In the genomic region with DNA sequence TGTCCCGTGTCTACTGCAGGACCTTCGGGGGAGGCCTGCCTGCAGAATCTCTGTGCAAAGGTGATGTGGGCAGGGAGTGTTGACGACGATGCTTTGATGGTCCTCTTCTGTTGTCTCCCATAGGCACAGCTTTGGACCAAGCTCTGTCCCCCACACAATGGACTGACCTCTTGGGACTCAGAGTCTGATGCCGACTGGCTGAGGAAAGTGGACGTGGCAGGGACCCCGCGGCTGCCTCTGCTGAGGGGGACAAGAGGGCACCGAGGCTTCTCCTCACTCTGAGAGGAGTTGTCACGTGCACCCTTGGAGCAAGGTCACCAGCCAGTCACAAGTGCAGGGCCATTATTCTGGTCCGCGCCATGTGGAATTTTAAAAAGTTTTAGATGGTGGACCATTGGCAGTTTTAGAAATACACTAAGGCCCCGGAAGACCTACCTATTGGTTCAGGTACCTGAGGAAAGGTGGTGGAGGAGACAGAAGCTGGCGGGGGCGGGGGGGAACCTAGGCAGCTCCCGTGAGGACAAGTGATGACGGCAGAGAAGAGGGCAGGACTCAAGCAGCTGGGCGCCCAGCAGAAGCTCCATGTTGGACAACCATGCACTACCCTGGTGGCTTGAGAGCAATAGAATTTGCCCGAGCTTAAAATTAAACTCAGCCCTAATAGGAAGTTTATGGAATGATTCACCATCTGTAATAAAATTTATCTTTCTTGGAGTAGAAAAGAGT, we compare ENCODE assay signal across 26 cellular contexts.
"Had no signal": no experiment of that assay in that cellular context is flagged by ENCODE, and none has a peak within 500 bp of the region (broad histone marks: within the 10 kb centered on the region; RNA-seq: fewer than 3 reads in every experiment).

No MANE protein-coding gene starts in this region.

- H3K27ac Mint-ChIP-seq: activated CD4-positive, alpha-beta T cell treated with anti-CD3 and anti-CD28 coated beads for 36 hours; activated CD8-positive, alpha-beta memory T cell treated with anti-CD3 and anti-CD28 coated beads, Interleukin-2, amount 10 ng/mL, durations not matched to agents 7 days and 5 days; activated CD8-positive, alpha-beta T cell treated with anti-CD3 and anti-CD28 coated beads, Interleukin-2, amount 10 ng/mL, durations not matched to agents 7 days and 5 days; activated naive CD4-positive, alpha-beta T cell treated with anti-CD3 and anti-CD28 coated beads, Interleukin-2, amount 10 ng/mL, durations not matched to agents 7 days and 5 days; activated naive CD8-positive, alpha-beta T cell treated with anti-CD3 and anti-CD28 coated beads, Interleukin-2, amount 50 U/mL, for 24 hours; memory B cell; stimulated activated memory B cell treated with anti-CD40 and anti-IgM and Interleukin-4, amounts not matched to agents 10 μg/mL and 1 μg/mL and 100 μg/mL, for 72 hours; T-cell; T-helper 2 cell treated with Interferon-gamma antibody and Interleukin-4, amounts not matched to agents 5 μg/mL and 100 μg/mL, for 36 hours had no signal

- H3K27me3 Mint-ChIP-seq: activated CD8-positive, alpha-beta memory T cell treated with anti-CD3 and anti-CD28 coated beads, Interleukin-2, amount 10 ng/mL, durations not matched to agents 7 days and 5 days; activated naive CD4-positive, alpha-beta T cell treated with anti-CD3 and anti-CD28 coated beads, Interleukin-2, amount 10 ng/mL, durations not matched to agents 7 days and 5 days; activated naive CD8-positive, alpha-beta T cell treated with anti-CD3 and anti-CD28 coated beads, Interleukin-2, amount 50 U/mL, for 24 hours; stimulated activated memory B cell treated with anti-CD40 and anti-IgM and Interleukin-4, amounts not matched to agents 10 μg/mL and 1 μg/mL and 100 μg/mL, for 72 hours; T-cell had no signal

- ATAC-seq: activated CD4-positive, alpha-beta T cell treated with anti-CD3 and anti-CD28 coated beads for 36 hours; activated CD8-positive, alpha-beta memory T cell treated with anti-CD3 and anti-CD28 coated beads, Interleukin-2, amount 10 ng/mL, durations not matched to agents 7 days and 5 days; activated CD8-positive, alpha-beta T cell treated with anti-CD3 and anti-CD28 coated beads, Interleukin-2, amount 10 ng/mL, durations not matched to agents 7 days and 5 days; activated naive CD8-positive, alpha-beta T cell treated with anti-CD3 and anti-CD28 coated beads, Interleukin-2, amount 50 U/mL, for 24 hours; naive thymus-derived CD8-positive, alpha-beta T cell; right cardiac atrium; stimulated activated memory B cell treated with anti-CD40 and anti-IgM and Interleukin-4, amounts not matched to agents 10 μg/mL and 1 μg/mL and 100 μg/mL, for 72 hours; T-cell had no signal

- H3K4me1 Mint-ChIP-seq: activated CD4-positive, alpha-beta T cell treated with anti-CD3 and anti-CD28 coated beads for 36 hours; activated CD8-positive, alpha-beta memory T cell treated with anti-CD3 and anti-CD28 coated beads, Interleukin-2, amount 10 ng/mL, durations not matched to agents 7 days and 5 days; activated naive CD4-positive, alpha-beta T cell treated with anti-CD3 and anti-CD28 coated beads, Interleukin-2, amount 10 ng/mL, durations not matched to agents 7 days and 5 days; activated naive CD8-positive, alpha-beta T cell treated with anti-CD3 and anti-CD28 coated beads, Interleukin-2, amount 50 U/mL, for 24 hours; memory B cell; naive thymus-derived CD8-positive, alpha-beta T cell; stimulated activated memory B cell treated with anti-CD40 and anti-IgM and Interleukin-4, amounts not matched to agents 10 μg/mL and 1 μg/mL and 100 μg/mL, for 72 hours; T-cell had no signal

- H3K27ac ChIP-seq: epithelial cell of prostate, esophagus squamous epithelium, skin epidermis had no signal

- H3K36me3 Mint-ChIP-seq: activated CD8-positive, alpha-beta memory T cell treated with anti-CD3 and anti-CD28 coated beads, Interleukin-2, amount 10 ng/mL, durations not matched to agents 7 days and 5 days; activated naive CD4-positive, alpha-beta T cell treated with anti-CD3 and anti-CD28 coated beads, Interleukin-2, amount 10 ng/mL, durations not matched to agents 7 days and 5 days; memory B cell; stimulated activated memory B cell treated with anti-CD40 and anti-IgM and Interleukin-4, amounts not matched to agents 10 μg/mL and 1 μg/mL and 100 μg/mL, for 72 hours; T-cell had no signal

- H3K36me3 ChIP-seq: esophagus squamous epithelium had no signal

- H3K9me3 ChIP-seq: esophagus squamous epithelium had no signal

- DNase-seq: activated CD4-positive, alpha-beta T cell treated with anti-CD3 and anti-CD28 coated beads for 36 hours; activated CD4-positive, CD25-positive, alpha-beta regulatory T cell; activated CD8-positive, alpha-beta memory T cell treated with anti-CD3 and anti-CD28 coated beads, Interleukin-2, amount 10 ng/mL, durations not matched to agents 7 days and 5 days; activated CD8-positive, alpha-beta T cell treated with anti-CD3 and anti-CD28 coated beads, Interleukin-2, amount 10 ng/mL, durations not matched to agents 7 days and 5 days; activated gamma-delta T cell; activated naive CD4-positive, alpha-beta T cell treated with anti-CD3 and anti-CD28 coated beads, Interleukin-2, amount 10 ng/mL, durations not matched to agents 7 days and 5 days; activated naive CD8-positive, alpha-beta T cell treated with anti-CD3 and anti-CD28 coated beads, Interleukin-2, amount 50 U/mL, for 24 hours; amygdala; central memory CD4-positive, alpha-beta T cell; dermis blood vessel endothelial cell; effector CD4-positive, alpha-beta T cell; esophagus squamous epithelium; glutamatergic neuron; naive thymus-derived CD8-positive, alpha-beta T cell; nucleus accumbens; right cardiac atrium; stimulated activated CD4-positive, alpha-beta T cell treated with anti-CD3 and anti-CD28 coated beads, Interleukin-4, amount 100 ng/mL, for 24 hours; stimulated activated CD8-positive, alpha-beta memory T cell treated with anti-CD3 and anti-CD28 coated beads, Interleukin-4, amount 100 ng/mL, for 48 hours; trophoblast cell had no signal

- H3K4me3 Mint-ChIP-seq: activated CD4-positive, alpha-beta T cell treated with anti-CD3 and anti-CD28 coated beads for 36 hours; activated CD8-positive, alpha-beta memory T cell treated with anti-CD3 and anti-CD28 coated beads, Interleukin-2, amount 10 ng/mL, durations not matched to agents 7 days and 5 days; activated CD8-positive, alpha-beta T cell treated with anti-CD3 and anti-CD28 coated beads, Interleukin-2, amount 10 ng/mL, durations not matched to agents 7 days and 5 days; activated naive CD4-positive, alpha-beta T cell treated with anti-CD3 and anti-CD28 coated beads, Interleukin-2, amount 10 ng/mL, durations not matched to agents 7 days and 5 days; activated naive CD8-positive, alpha-beta T cell treated with anti-CD3 and anti-CD28 coated beads, Interleukin-2, amount 50 U/mL, for 24 hours; memory B cell; naive thymus-derived CD8-positive, alpha-beta T cell; neural crest cell; stimulated activated memory B cell treated with anti-CD40 and anti-IgM and Interleukin-4, amounts not matched to agents 10 μg/mL and 1 μg/mL and 100 μg/mL, for 72 hours; T-cell; T-helper 2 cell treated with Interferon-gamma antibody and Interleukin-4, amounts not matched to agents 5 μg/mL and 100 μg/mL, for 36 hours had no signal

- H3K4me3 ChIP-seq: esophagus squamous epithelium, skin epidermis had no signal

- H3K9me3 Mint-ChIP-seq: activated naive CD8-positive, alpha-beta T cell treated with anti-CD3 and anti-CD28 coated beads, Interleukin-2, amount 50 U/mL, for 24 hours; memory B cell; neural crest cell; T-cell had no signal
